1 cellular context compared by ENCODE assay signal in the genomic region with DNA sequence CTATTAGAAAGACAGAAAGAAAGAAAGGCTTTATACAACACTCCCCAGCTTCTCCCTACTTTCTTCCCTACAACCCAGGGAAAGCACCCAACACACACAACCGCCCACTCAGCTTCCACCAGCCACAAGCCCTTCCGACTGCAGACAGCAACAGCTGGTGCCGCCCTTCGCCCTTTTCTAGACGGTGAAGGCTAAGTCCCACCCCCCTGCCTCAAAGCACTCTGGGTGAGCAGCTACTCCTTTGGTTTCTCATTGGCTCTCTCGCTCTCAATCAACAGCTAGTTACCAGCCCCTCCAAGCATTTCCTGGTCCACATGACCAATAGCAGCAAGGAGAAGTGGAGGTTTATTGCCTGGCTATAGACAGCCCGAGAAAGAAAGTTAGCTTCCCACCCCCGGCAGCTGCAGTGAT.
TF ChIP-seq lines count a peak whose summit lies in the region.

No MANE protein-coding gene starts in this region.

TF ChIP-seq in K562, 482 proteins besides CTCF, POLR2A, EP300 and RAD21 (continued from another document and continues in another):
- TF ChIP-seq AFF1 (IDR thresholded peaks at IDR 0.05; ENCODE audit: low read depth in 1 of 2, partially characterized antibody in 2 of 2) (no peak), SMC3 (conservative IDR thresholded peaks at IDR 0.05; ENCODE audit: insufficient read depth, low read depth, low read length) (no peak), PHB2 (IDR thresholded peaks at IDR 0.05; ENCODE audit: low read depth) (no peak), ZNF780A (CRISPR knock-in tag; IDR thresholded peaks at IDR 0.05) (no peak), ZEB2 (IDR thresholded peaks at IDR 0.05) (peak; percentile 25; the same call in 1 of the 2 replicates), ZNF696 (CRISPR knock-in tag; conservative IDR thresholded peaks at IDR 0.05) (no peak), RFX1 (IDR thresholded peaks at IDR 0.05) (peak; percentile 28; the same call in 1 of the 2 replicates), MEF2A (IDR thresholded peaks at IDR 0.05; ENCODE audit: control insufficient read depth, low read depth, low read length) (no peak), TBP (optimal IDR thresholded peaks at IDR 0.05; ENCODE audit: low read depth, low read length) (peak; percentile 94), ZC3H11A (IDR thresholded peaks at IDR 0.05; ENCODE audit: low read depth, low read length) (no peak), POLR2H (tag; IDR thresholded peaks at IDR 0.05; ENCODE audit: low read depth) (peak; percentile 97), ZNF23 (CRISPR knock-in tag; IDR thresholded peaks at IDR 0.05) (no peak), TSC22D4 (tag; IDR thresholded peaks at IDR 0.05) (no peak), CHD1 (IDR thresholded peaks at IDR 0.05; ENCODE audit: low read length) (no peak), PHTF2 (CRISPR knock-in tag; IDR thresholded peaks at IDR 0.05) (no peak), SMARCA5 (IDR thresholded peaks at IDR 0.05) (no peak), GABPB2 (CRISPR knock-in tag; conservative IDR thresholded peaks at IDR 0.05) (no peak), ZBTB1 (CRISPR knock-in tag; IDR thresholded peaks at IDR 0.05; ENCODE audit: borderline replicate concordance, low read depth) (no peak), HOXB6 (CRISPR knock-in tag; IDR thresholded peaks at IDR 0.05; ENCODE audit: borderline replicate concordance) (no peak), NUFIP1 (IDR thresholded peaks at IDR 0.05; ENCODE audit: partially characterized antibody) (no peak), CTCFL (IDR thresholded peaks at IDR 0.05; ENCODE audit: borderline replicate concordance, insufficient read depth, low read depth, low read length, poor library complexity, severe bottlenecking) (no peak), HMG20A (CRISPR knock-in tag; conservative IDR thresholded peaks at IDR 0.05) (no peak), EWSR1 (IDR thresholded peaks at IDR 0.05; ENCODE audit: borderline replicate concordance, low read depth, partially characterized antibody) (no peak), TGIF2 (CRISPR knock-in tag; IDR thresholded peaks at IDR 0.05) (no peak), PBX2 (CRISPR knock-in tag; IDR thresholded peaks at IDR 0.05; ENCODE audit: low read depth) (peak; percentile 55; the same call in 1 of the 2 replicates), PBX2 (tag; conservative IDR thresholded peaks at IDR 0.05; ENCODE audit: low read depth) (peak; percentile 99), DPF2 (IDR thresholded peaks at IDR 0.05) (no peak), HDGF (IDR thresholded peaks at IDR 0.05) (no peak), MYNN (IDR thresholded peaks at IDR 0.05) (no peak), MYNN (CRISPR knock-in tag; IDR thresholded peaks at IDR 0.05) (no peak), FOXP4 (CRISPR knock-in tag; IDR thresholded peaks at IDR 0.05; ENCODE audit: borderline replicate concordance) (no peak), ATF6 (CRISPR knock-in tag; IDR thresholded peaks at IDR 0.05) (no peak), SRSF3 (IDR thresholded peaks at IDR 0.05; ENCODE audit: insufficient read depth, low read length) (no peak), HDAC2 (IDR thresholded peaks at IDR 0.05) (0 out of 2 replicates have a peak, but pooled peaks have one; percentile 62), SMARCA4 (IDR thresholded peaks at IDR 0.05) (no peak), ETV1 (tag; conservative IDR thresholded peaks at IDR 0.05; ENCODE audit: low read depth) (peak; percentile 15; the same call in 1 of the 2 replicates), ZSCAN32 (CRISPR knock-in tag; IDR thresholded peaks at IDR 0.05) (no peak), ETS2 (tag; IDR thresholded peaks at IDR 0.05; ENCODE audit: borderline replicate concordance, poor library complexity, severe bottlenecking) (no peak)
- TF ChIP-seq, protein P1, sequence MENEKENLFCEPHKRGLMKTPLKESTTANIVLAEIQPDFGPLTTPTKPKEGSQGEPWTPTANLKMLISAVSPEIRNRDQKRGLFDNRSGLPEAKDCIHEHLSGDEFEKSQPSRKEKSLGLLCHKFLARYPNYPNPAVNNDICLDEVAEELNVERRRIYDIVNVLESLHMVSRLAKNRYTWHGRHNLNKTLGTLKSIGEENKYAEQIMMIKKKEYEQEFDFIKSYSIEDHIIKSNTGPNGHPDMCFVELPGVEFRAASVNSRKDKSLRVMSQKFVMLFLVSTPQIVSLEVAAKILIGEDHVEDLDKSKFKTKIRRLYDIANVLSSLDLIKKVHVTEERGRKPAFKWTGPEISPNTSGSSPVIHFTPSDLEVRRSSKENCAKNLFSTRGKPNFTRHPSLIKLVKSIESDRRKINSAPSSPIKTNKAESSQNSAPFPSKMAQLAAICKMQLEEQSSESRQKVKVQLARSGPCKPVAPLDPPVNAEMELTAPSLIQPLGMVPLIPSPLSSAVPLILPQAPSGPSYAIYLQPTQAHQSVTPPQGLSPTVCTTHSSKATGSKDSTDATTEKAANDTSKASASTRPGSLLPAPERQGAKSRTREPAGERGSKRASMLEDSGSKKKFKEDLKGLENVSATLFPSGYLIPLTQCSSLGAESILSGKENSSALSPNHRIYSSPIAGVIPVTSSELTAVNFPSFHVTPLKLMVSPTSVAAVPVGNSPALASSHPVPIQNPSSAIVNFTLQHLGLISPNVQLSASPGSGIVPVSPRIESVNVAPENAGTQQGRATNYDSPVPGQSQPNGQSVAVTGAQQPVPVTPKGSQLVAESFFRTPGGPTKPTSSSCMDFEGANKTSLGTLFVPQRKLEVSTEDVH (IDR thresholded peaks at IDR 0.05; ENCODE audit: low read depth, partially characterized antibody), result no peak
- TF ChIP-seq, protein P2, sequence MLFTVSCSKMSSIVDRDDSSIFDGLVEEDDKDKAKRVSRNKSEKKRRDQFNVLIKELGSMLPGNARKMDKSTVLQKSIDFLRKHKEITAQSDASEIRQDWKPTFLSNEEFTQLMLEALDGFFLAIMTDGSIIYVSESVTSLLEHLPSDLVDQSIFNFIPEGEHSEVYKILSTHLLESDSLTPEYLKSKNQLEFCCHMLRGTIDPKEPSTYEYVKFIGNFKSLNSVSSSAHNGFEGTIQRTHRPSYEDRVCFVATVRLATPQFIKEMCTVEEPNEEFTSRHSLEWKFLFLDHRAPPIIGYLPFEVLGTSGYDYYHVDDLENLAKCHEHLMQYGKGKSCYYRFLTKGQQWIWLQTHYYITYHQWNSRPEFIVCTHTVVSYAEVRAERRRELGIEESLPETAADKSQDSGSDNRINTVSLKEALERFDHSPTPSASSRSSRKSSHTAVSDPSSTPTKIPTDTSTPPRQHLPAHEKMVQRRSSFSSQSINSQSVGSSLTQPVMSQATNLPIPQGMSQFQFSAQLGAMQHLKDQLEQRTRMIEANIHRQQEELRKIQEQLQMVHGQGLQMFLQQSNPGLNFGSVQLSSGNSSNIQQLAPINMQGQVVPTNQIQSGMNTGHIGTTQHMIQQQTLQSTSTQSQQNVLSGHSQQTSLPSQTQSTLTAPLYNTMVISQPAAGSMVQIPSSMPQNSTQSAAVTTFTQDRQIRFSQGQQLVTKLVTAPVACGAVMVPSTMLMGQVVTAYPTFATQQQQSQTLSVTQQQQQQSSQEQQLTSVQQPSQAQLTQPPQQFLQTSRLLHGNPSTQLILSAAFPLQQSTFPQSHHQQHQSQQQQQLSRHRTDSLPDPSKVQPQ (CRISPR knock-in tag; IDR thresholded peaks at IDR 0.05; ENCODE audit: borderline replicate concordance), result no peak
- TF ChIP-seq, protein P3, sequence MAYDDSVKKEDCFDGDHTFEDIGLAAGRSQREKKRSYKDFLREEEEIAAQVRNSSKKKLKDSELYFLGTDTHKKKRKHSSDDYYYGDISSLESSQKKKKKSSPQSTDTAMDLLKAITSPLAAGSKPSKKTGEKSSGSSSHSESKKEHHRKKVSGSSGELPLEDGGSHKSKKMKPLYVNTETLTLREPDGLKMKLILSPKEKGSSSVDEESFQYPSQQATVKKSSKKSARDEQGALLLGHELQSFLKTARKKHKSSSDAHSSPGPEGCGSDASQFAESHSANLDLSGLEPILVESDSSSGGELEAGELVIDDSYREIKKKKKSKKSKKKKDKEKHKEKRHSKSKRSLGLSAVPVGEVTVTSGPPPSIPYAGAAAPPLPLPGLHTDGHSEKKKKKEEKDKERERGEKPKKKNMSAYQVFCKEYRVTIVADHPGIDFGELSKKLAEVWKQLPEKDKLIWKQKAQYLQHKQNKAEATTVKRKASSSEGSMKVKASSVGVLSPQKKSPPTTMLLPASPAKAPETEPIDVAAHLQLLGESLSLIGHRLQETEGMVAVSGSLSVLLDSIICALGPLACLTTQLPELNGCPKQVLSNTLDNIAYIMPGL (CRISPR knock-in tag; IDR thresholded peaks at IDR 0.05), result no peak
